In the genomic region with DNA sequence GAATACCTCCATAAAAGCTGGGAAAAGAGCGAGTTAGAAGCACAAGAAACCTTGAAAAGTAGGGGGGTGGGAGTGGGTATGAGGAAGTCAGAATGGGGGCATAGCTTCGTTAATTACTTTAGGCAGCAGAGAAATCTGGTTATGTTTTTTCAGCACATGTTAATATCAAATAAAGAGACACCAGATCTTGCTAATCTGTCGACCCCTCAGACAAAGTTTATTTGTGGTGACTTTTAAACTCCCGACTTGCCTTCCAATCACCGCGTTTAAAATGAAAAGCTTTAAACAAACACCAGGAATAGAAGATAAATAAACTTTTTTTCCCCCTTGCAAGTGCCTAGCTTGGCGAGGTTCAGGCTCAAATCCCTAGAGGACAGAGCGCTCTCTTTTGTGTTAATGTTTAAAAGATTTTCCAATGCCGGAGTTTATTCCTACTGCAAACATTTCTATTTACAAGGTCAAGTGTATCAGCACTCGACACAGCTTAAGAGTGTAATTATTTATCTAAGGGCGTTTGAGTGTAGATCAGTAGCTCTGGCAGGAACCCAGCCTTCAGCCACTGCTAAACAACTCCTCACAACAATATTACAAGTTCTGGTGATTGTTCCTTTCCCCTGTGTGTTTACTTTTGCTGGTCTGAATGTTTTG, we compare ENCODE assay signal across 15 cellular contexts. TPM values are rescaled to one million over a fixed set of nuclear protein-coding genes. Genes with fewer than 3 reads are reported as not detected.
DNase-seq lines count a peak whose midpoint lies in the region; ATAC-seq, FAIRE-seq and TF ChIP-seq lines count a peak whose summit lies in the region.
"Had no signal": no experiment of that assay in that cellular context is flagged by ENCODE, and none has a peak within 500 bp of the region (broad histone marks: within the 10 kb centered on the region; RNA-seq: fewer than 3 reads in every experiment).

No MANE protein-coding gene starts in this region.

- no peaks in the 10 kb centered on the region for H3K36me3 ChIP-seq in bronchial epithelial cell (ENCODE audit: control insufficient read depth, insufficient read depth, low read length)
- H3K36me3 ChIP-seq in lower lobe of right lung: no peaks in the 10 kb centered on the region
- no peaks in the 10 kb centered on the region for H3K36me3 ChIP-seq in testis (ENCODE audit: low read depth, missing control alignments)
- H3K36me3 ChIP-seq: HAP-1 had no signal

- H3K27me3 ChIP-seq in bronchial epithelial cell (ENCODE audit: control insufficient read depth, insufficient read depth, low read length) (peaks cover 25% of the 10 kb centered on the region), lower lobe of right lung (ENCODE audit: low read depth) (peaks cover 65% of the 10 kb centered on the region), testis (no peaks in the 10 kb centered on the region)

- H3K4me3 ChIP-seq in bronchial epithelial cell (ENCODE audit: low read depth, low read length): no peak overlapping the region
- peak overlapping the region; percentile 81 for H3K4me3 ChIP-seq in lower lobe of right lung
- H3K4me3 ChIP-seq in testis: no peak overlapping the region
- H3K4me3 ChIP-seq: HAP-1 had no signal

- no peaks in the 10 kb centered on the region for H3K9me3 ChIP-seq in lower lobe of right lung
- no peaks in the 10 kb centered on the region for H3K9me3 ChIP-seq in testis
- H3K9me3 ChIP-seq: HAP-1 had no signal

- TF ChIP-seq CTCF in bronchial epithelial cell (IDR thresholded peaks at IDR 0.05; ENCODE audit: insufficient read depth, low read length, severe bottlenecking) (no peak), lower lobe of right lung (IDR thresholded peaks at IDR 0.05) (no peak), testis (IDR thresholded peaks at IDR 0.05) (no peak)

- peak; percentile 35 for DNase-seq in NCI-H510A treated with DMSO at 0.1 percent for 48 hours (lab: John Stamatoyannopoulos, UW)
- no peak for DNase-seq in NCI-H510A (lab: John Stamatoyannopoulos, UW)
- no peak for DNase-seq in bronchial epithelial cell (ENCODE audit: low read depth)
- DNase-seq in lower lobe of right lung: no peak
- peak; percentile 37 for DNase-seq in testis
- DNase-seq in KG1 (lab: John Stamatoyannopoulos, UW): no peak
- no peak for DNase-seq in activated CD4-positive, alpha-beta T cell treated with anti-CD3 and anti-CD28 coated beads, Interleukin-2, amount 50 U/mL, for 1 hour
- DNase-seq in MV-4-11 (lab: John Stamatoyannopoulos, UW): no peak
- DNase-seq: ACHN; activated CD4-positive, CD25-positive, alpha-beta regulatory T cell; effector memory CD4-positive, alpha-beta T cell; islet precursor cell; NCI-H1436 had no signal

- intact Hi-C loops in lower lobe of right lung (cut with DNase I) (no loop called here), testis (cut with DNase I; ENCODE audit: low total_unique reads) (no loop called here)

- no peak overlapping the region for H3K27ac ChIP-seq in lower lobe of right lung
- H3K27ac ChIP-seq in testis: no peak overlapping the region

- 19 to 27% methylated on average over 11 of the region's 11 CpGs for WGBS in testis, 2 donors

- TF ChIP-seq POLR2A in testis (IDR thresholded peaks at IDR 0.05): no peak

- ATAC-seq in lower lobe of right lung: peak in 1 of 2 donors; percentile 53

- H3K4me1 ChIP-seq in lower lobe of right lung (peaks cover 12% of the 10 kb centered on the region), testis (peaks cover 19% of the 10 kb centered on the region)

- FAIRE-seq in bronchial epithelial cell (lab: Jason Lieb, UNC): peak; percentile 13
- FAIRE-seq: RCC 7860 had no signal

RNA-seq across cellular contexts. Expression of a gene that starts 4.0 kb away (rescaled TPM):
- total RNA-seq in bronchial epithelial cell (1.7 and 2.6 TPM in 2 replicates), lower lobe of right lung (17.3 TPM), testis (10 to 100 TPM; 12.9 to 13.9 TPM)
- 25.7 TPM for polyA plus RNA-seq in testis (ENCODE audit: insufficient read depth, low read depth, low replicate concordance)

Comparison
In these comparisons a context has a peak if more than half of its experiments do, and no peak if none do; other contexts are left out.
1. DNase-seq: peak in NCI-H510A treated with DMSO at 0.1 percent for 48 hours (single experiment) and testis (single experiment); none in NCI-H510A (single experiment), bronchial epithelial cell (single experiment), lower lobe of right lung (single experiment), KG1 (single experiment), activated CD4-positive, alpha-beta T cell treated with anti-CD3 and anti-CD28 coated beads, Interleukin-2, amount 50 U/mL, for 1 hour (single experiment) and MV-4-11 (single experiment).